Comparison of ENCODE assay signal across 10 cellular contexts in the genomic region with DNA sequence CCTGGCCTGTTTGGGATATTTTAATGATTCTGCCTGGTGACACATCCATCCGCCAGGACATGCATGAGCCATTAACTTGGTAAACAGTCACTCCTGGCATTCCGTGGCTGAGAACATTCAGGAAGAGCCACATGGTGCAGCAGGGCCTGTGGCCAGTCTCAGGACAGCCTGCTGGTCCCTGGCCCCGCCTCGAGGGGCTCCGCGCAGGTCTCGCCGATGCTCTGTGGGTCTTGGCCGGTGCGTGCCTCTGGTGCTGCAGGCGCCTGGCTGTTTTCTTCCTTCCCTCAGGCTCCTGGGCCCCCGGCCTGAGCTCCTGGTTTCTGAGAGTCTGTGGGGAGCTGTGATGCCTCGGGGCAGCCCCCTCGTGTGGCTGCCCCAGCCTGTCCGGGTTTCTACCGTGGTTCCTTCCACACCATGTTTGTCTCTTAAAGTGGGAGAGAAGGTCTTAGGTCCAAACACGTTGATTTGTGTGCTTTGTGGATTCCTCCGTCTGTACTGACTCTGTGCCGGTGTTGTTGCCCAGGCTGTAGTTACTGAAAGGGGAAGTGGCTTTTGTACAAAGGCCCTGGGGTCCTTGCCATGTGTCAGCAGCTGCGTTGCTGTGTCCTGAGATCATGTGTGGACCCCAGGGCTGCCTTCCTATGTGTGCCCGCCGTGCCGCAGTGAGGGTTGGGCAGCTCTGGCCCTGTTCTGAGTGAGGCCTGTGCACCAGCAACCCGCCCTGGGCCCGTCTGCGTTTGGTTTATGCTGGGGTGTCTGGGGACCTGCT. TPM values are rescaled to one million over a fixed set of nuclear protein-coding genes. Genes with fewer than 3 reads are reported as not detected.
DNase-seq lines count a peak whose midpoint lies in the region; ATAC-seq and TF ChIP-seq lines count a peak whose summit lies in the region.
"Had no signal": no experiment of that assay in that cellular context is flagged by ENCODE, and none has a peak within 500 bp of the region (broad histone marks: within the 10 kb centered on the region; RNA-seq: fewer than 3 reads in every experiment).

No MANE protein-coding gene starts in this region.

- peak; percentile 1 for ATAC-seq in stimulated activated naive CD8-positive, alpha-beta T cell treated with anti-CD3 and anti-CD28 coated beads, Interleukin-15, amount 100 ng/mL, for 72 hours

- peaks cover 49% of the 10 kb centered on the region for H3K4me1 Mint-ChIP-seq in activated T-cell treated with anti-CD3 and anti-CD28 coated beads, Interleukin-2, amount 50 U/mL, for 24 hours (ENCODE audit: low read depth)
- H3K4me1 Mint-ChIP-seq in stimulated activated naive CD8-positive, alpha-beta T cell treated with anti-CD3 and anti-CD28 coated beads, Interleukin-15, amount 100 ng/mL, for 72 hours, result peaks cover 75% of the 10 kb centered on the region

- no peaks in the 10 kb centered on the region for H3K9me3 Mint-ChIP-seq in activated T-cell treated with anti-CD3 and anti-CD28 coated beads, Interleukin-2, amount 50 U/mL, for 24 hours
- H3K9me3 Mint-ChIP-seq in stimulated activated naive CD8-positive, alpha-beta T cell treated with anti-CD3 and anti-CD28 coated beads, Interleukin-15, amount 100 ng/mL, for 72 hours, result no peaks in the 10 kb centered on the region

- no peak for TF ChIP-seq CTCF in RWPE1 (conservative IDR thresholded peaks at IDR 0.05; ENCODE audit: low read depth)
- TF ChIP-seq CTCF in esophagus muscularis mucosa (IDR thresholded peaks at IDR 0.05), result no peak
- TF ChIP-seq CTCF in ovary (IDR thresholded peaks at IDR 0.05), result no peak

- TF ChIP-seq POLR2A in esophagus muscularis mucosa (IDR thresholded peaks at IDR 0.05; ENCODE audit: low read depth) (no peak), ovary (IDR thresholded peaks at IDR 0.05) (no peak)

- peak overlapping the region; percentile 88 for H3K4me3 Mint-ChIP-seq in activated T-cell treated with anti-CD3 and anti-CD28 coated beads, Interleukin-2, amount 50 U/mL, for 24 hours
- H3K4me3 Mint-ChIP-seq in stimulated activated naive CD8-positive, alpha-beta T cell treated with anti-CD3 and anti-CD28 coated beads, Interleukin-15, amount 100 ng/mL, for 72 hours, result peak overlapping the region; percentile 89 to 96

- intact Hi-C loops in esophagus muscularis mucosa (cut with DNase I), result no loop called here
- intact Hi-C loops in ovary (cut with DNase I), result loop anchor here in 1 of 4 donors (10.0 kb wide), 1 partner anchor 237 kb away; no protein-coding TSS in a partner anchor

- H3K27me3 ChIP-seq in esophagus muscularis mucosa, result no peaks in the 10 kb centered on the region
- no peaks in the 10 kb centered on the region for H3K27me3 ChIP-seq in ovary

- no peak overlapping the region for H3K4me3 ChIP-seq in esophagus muscularis mucosa
- no peak overlapping the region for H3K4me3 ChIP-seq in ovary

- H3K4me1 ChIP-seq in esophagus muscularis mucosa (peaks cover 28 to 53% (median 40%) of the 10 kb centered on the region in 4 donors), ovary (ENCODE audit: insufficient read depth) (peaks cover 8% of the 10 kb centered on the region)

- H3K36me3 Mint-ChIP-seq in activated T-cell treated with anti-CD3 and anti-CD28 coated beads, Interleukin-2, amount 50 U/mL, for 24 hours (ENCODE audit: low read depth), result peaks cover 74% of the 10 kb centered on the region

- H3K27ac Mint-ChIP-seq in activated T-cell treated with anti-CD3 and anti-CD28 coated beads, Interleukin-2, amount 50 U/mL, for 24 hours, result peak overlapping the region; percentile 96
- peak overlapping the region; percentile 77 to 91 for H3K27ac Mint-ChIP-seq in stimulated activated naive CD8-positive, alpha-beta T cell treated with anti-CD3 and anti-CD28 coated beads, Interleukin-15, amount 100 ng/mL, for 72 hours

- H3K27ac ChIP-seq in RWPE1, result peak overlapping the region; percentile 97
- peak overlapping the region in 3 of 4 donors; percentile 3 to 79 (median 76) for H3K27ac ChIP-seq in esophagus muscularis mucosa (replicated peaks in 1 of 4)
- no peak overlapping the region for H3K27ac ChIP-seq in ovary

- DNase-seq in activated T-cell treated with anti-CD3 and anti-CD28 coated beads, Interleukin-2, amount 50 U/mL, for 24 hours, result no peak
- DNase-seq in activated T-cell treated with anti-CD3 and anti-CD28 coated beads for 4 hours (no peak), RWPE1 (ENCODE audit: low spot score) (no peak), esophagus muscularis mucosa (ENCODE audit: extremely low spot score) (no peak), HuH-7.5 (ENCODE audit: low spot score) (no peak), ovary (no peak), ecto neural progenitor cell (ENCODE audit: low spot score) (no peak)
- peak in 1 of 2 donors; percentile 15 for DNase-seq in stimulated activated naive CD8-positive, alpha-beta T cell treated with anti-CD3 and anti-CD28 coated beads, Interleukin-15, amount 100 ng/mL, for 72 hours
- DNase-seq: islet precursor cell, SHP77 treated with DMSO at 0.1 percent for 48 hours had no signal

- TF ChIP-seq EP300 in esophagus muscularis mucosa (IDR thresholded peaks at IDR 0.05) (no peak), ovary (IDR thresholded peaks at IDR 0.05) (no peak)

- no peaks in the 10 kb centered on the region for H3K9me3 ChIP-seq in esophagus muscularis mucosa
- no peaks in the 10 kb centered on the region for H3K9me3 ChIP-seq in ovary

- peaks cover 5 to 45% (median 41%) of the 10 kb centered on the region in 4 donors for H3K36me3 ChIP-seq in esophagus muscularis mucosa
- H3K36me3 ChIP-seq in ovary, result no peaks in the 10 kb centered on the region

- 75% methylated on average over 12 of the region's 26 CpGs for WGBS in esophagus muscularis mucosa
- WGBS in ovary, 3 donors, result 72 to 84% (median 81%) methylated on average over 26 of the region's 26 CpGs

- POLR2A ChIA-PET in RWPE1 (lab: Yijun Ruan, JAX; ENCODE audit: low non-redundant PET), result no interaction called here

- H3K27me3 Mint-ChIP-seq in activated T-cell treated with anti-CD3 and anti-CD28 coated beads, Interleukin-2, amount 50 U/mL, for 24 hours, result no peaks in the 10 kb centered on the region
- no peaks in the 10 kb centered on the region for H3K27me3 Mint-ChIP-seq in stimulated activated naive CD8-positive, alpha-beta T cell treated with anti-CD3 and anti-CD28 coated beads, Interleukin-15, amount 100 ng/mL, for 72 hours

- CTCF ChIA-PET in RWPE1 (lab: Yijun Ruan, JAX), result no interaction called here

RNA-seq across cellular contexts. Expression of gene TRABD, which starts 6.5 kb away (rescaled TPM):
- total RNA-seq in esophagus muscularis mucosa (10 to 100 TPM; 18.3 to 31.0 (median 22.3) TPM), ovary (10 to 100 TPM; 23.5 to 35.2 (median 27.2) TPM)
- 10 to 100 TPM in 1 of 2 donors, under 1 TPM in 1; 0.58 to 25.9 TPM for polyA plus RNA-seq in ovary

RNA-seq across cellular contexts. Expression of gene SELENOO, which starts 8.6 kb away (rescaled TPM):
- 10 to 100 TPM; 22.4 to 41.0 (median 23.0) TPM for total RNA-seq in esophagus muscularis mucosa
- 10 to 100 TPM; 18.9 to 31.1 (median 23.0) TPM for total RNA-seq in ovary
- polyA plus RNA-seq in ovary, result 10 to 100 TPM in 1 of 2 donors, under 1 TPM in 1; 0.40 to 23.4 TPM

RNA-seq across cellular contexts. Expression of gene PANX2, which starts 21.7 kb away (rescaled TPM):
- total RNA-seq in esophagus muscularis mucosa, result 1 to 10 TPM in 1 of 4 donors, under 1 TPM in 3; 0.33 to 1.0 (median 0.56) TPM
- 1 to 10 TPM; 1.8 to 5.6 (median 3.1) TPM for total RNA-seq in ovary
- polyA plus RNA-seq in ovary, result 1 to 10 TPM in 1 of 2 donors, under 1 TPM in 1; 0.27 to 2.0 TPM

RNA-seq across cellular contexts. Expression of gene TUBGCP6, which starts 52.6 kb away (rescaled TPM):
- total RNA-seq in esophagus muscularis mucosa (10 to 100 TPM; 20.2 to 38.0 (median 30.0) TPM), ovary (10 to 100 TPM; 35.9 to 52.2 (median 40.8) TPM)
- 10 to 100 TPM in 1 of 2 donors, 1 to 10 TPM in 1; 7.5 to 42.6 TPM for polyA plus RNA-seq in ovary

RNA-seq across cellular contexts. Expression of gene HDAC10, which starts 58.8 kb away (rescaled TPM):
- total RNA-seq in esophagus muscularis mucosa, result 10 to 100 TPM; 10.2 to 19.5 (median 17.4) TPM
- 10 to 100 TPM; 24.9 to 44.6 (median 41.1) TPM for total RNA-seq in ovary
- 10 to 100 TPM in 1 of 2 donors, 1 to 10 TPM in 1; 2.3 to 33.2 TPM for polyA plus RNA-seq in ovary

Comparison
In these comparisons a context has a peak if more than half of its experiments do, and no peak if none do; other contexts are left out.
1. H3K27ac ChIP-seq: peak in RWPE1 (single experiment) and esophagus muscularis mucosa (3 of 4); none in ovary (0 of 2).